In the genomic region with DNA sequence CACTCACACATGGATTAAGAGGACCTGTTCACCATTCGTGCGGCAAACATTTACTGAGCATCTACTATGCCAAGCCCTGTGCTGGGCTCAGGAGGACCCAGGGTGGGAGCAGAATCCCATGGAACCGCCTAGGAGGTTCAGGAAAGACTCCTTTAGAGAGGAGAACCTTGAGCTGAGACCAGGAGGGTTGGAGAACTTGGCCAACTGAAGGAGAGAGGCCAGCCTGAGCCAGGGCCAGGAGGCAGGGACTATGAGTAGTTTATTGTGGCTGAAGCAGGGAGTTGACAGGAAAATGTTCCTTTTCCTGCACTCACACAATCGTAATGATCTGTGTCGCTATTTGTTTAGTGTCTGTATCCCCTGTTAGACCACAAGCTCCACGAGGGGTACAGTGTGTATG, we compare ENCODE assay signal across 33 cellular contexts.
"Had no signal": no experiment of that assay in that cellular context is flagged by ENCODE, and none has a peak within 500 bp of the region (broad histone marks: within the 10 kb centered on the region; RNA-seq: fewer than 3 reads in every experiment).

No MANE protein-coding gene starts in this region.

- H3K27ac ChIP-seq: esophagus muscularis mucosa, neural progenitor cell, parathyroid adenoma, psoas muscle, right atrium auricular region, WERI-Rb-1 had no signal

- H3K36me3 Mint-ChIP-seq: natural killer cell, neural progenitor cell had no signal

- H3K36me3 ChIP-seq: breast epithelium, esophagus muscularis mucosa, neural progenitor cell, right atrium auricular region, upper lobe of left lung, WERI-Rb-1 had no signal

- H3K9me3 ChIP-seq: breast epithelium, esophagus muscularis mucosa, psoas muscle, right atrium auricular region, upper lobe of left lung had no signal

- ATAC-seq: activated CD4-positive, CD25-positive, alpha-beta regulatory T cell treated with anti-CD3 and anti-CD28 coated beads, Interleukin-2, amount 50 U/mL, for 24 hours; activated naive CD8-positive, alpha-beta T cell treated with anti-CD3 and anti-CD28 coated beads, Interleukin-2, amount 50 U/mL, for 24 hours; activated T-helper 17 cell treated with anti-CD3 and anti-CD28 coated beads, Interleukin-2, amount 50 U/mL, for 72 hours; foreskin keratinocyte; left ventricle myocardium superior; natural killer cell; psoas muscle had no signal

- H3K27ac Mint-ChIP-seq: activated CD4-positive, alpha-beta memory T cell treated with anti-CD3 and anti-CD28 coated beads for 36 hours; activated naive CD4-positive, alpha-beta T cell treated with anti-CD3 and anti-CD28 coated beads, Interleukin-2, amount 50 U/mL, for 24 hours; activated naive CD8-positive, alpha-beta T cell treated with anti-CD3 and anti-CD28 coated beads, Interleukin-2, amount 50 U/mL, for 24 hours; activated T-helper 17 cell treated with anti-CD3 and anti-CD28 coated beads, Interleukin-2, amount 50 U/mL, for 72 hours; mesothelial cell of epicardium; natural killer cell; neural progenitor cell; stimulated activated naive CD8-positive, alpha-beta T cell treated with anti-CD3 and anti-CD28 coated beads, Interleukin-15, Interleukin-2, amounts not matched to agents 100 ng/mL and 50 ng/mL, for 24 hours; T-helper 1 cell treated with Interleukin-12 subunit alpha and Interleukin-12 subunit beta and Interleukin-4 antibody, amounts not matched to agents 30 μg/mL and 1 μg/mL, for 36 hours had no signal

- H3K4me3 ChIP-seq: esophagus muscularis mucosa, neural progenitor cell, psoas muscle, right atrium auricular region had no signal

- H2AFZ ChIP-seq: neural progenitor cell, parathyroid adenoma had no signal

- H3K9ac ChIP-seq: neural progenitor cell, parathyroid adenoma had no signal

- H3K4me1 Mint-ChIP-seq: neural progenitor cell had no signal

- H3K79me2 ChIP-seq: parathyroid adenoma had no signal

- H3K4me2 ChIP-seq: neural progenitor cell had no signal

- H3K27me3 Mint-ChIP-seq: activated CD4-positive, alpha-beta memory T cell treated with anti-CD3 and anti-CD28 coated beads for 36 hours; activated naive CD4-positive, alpha-beta T cell treated with anti-CD3 and anti-CD28 coated beads, Interleukin-2, amount 50 U/mL, for 24 hours; activated naive CD8-positive, alpha-beta T cell treated with anti-CD3 and anti-CD28 coated beads, Interleukin-2, amount 50 U/mL, for 24 hours; activated T-helper 17 cell treated with anti-CD3 and anti-CD28 coated beads, Interleukin-2, amount 50 U/mL, for 72 hours; stimulated activated naive CD8-positive, alpha-beta T cell treated with anti-CD3 and anti-CD28 coated beads, Interleukin-15, Interleukin-2, amounts not matched to agents 100 ng/mL and 50 ng/mL, for 24 hours had no signal

- H3K27me3 ChIP-seq: breast epithelium, esophagus muscularis mucosa, neural progenitor cell, right atrium auricular region, upper lobe of left lung had no signal

- H3K4me3 Mint-ChIP-seq: activated CD4-positive, alpha-beta memory T cell treated with anti-CD3 and anti-CD28 coated beads for 36 hours; activated naive CD4-positive, alpha-beta T cell treated with anti-CD3 and anti-CD28 coated beads, Interleukin-2, amount 50 U/mL, for 24 hours; activated naive CD8-positive, alpha-beta T cell treated with anti-CD3 and anti-CD28 coated beads, Interleukin-2, amount 50 U/mL, for 24 hours; activated T-helper 17 cell treated with anti-CD3 and anti-CD28 coated beads, Interleukin-2, amount 50 U/mL, for 72 hours; mesothelial cell of epicardium; natural killer cell; neural progenitor cell; stimulated activated naive CD8-positive, alpha-beta T cell treated with anti-CD3 and anti-CD28 coated beads, Interleukin-15, Interleukin-2, amounts not matched to agents 100 ng/mL and 50 ng/mL, for 24 hours; T-helper 1 cell treated with Interleukin-12 subunit alpha and Interleukin-12 subunit beta and Interleukin-4 antibody, amounts not matched to agents 30 μg/mL and 1 μg/mL, for 36 hours had no signal

- H3K9me3 Mint-ChIP-seq: activated naive CD4-positive, alpha-beta T cell treated with anti-CD3 and anti-CD28 coated beads, Interleukin-2, amount 50 U/mL, for 24 hours; activated naive CD8-positive, alpha-beta T cell treated with anti-CD3 and anti-CD28 coated beads, Interleukin-2, amount 50 U/mL, for 24 hours; activated T-helper 17 cell treated with anti-CD3 and anti-CD28 coated beads, Interleukin-2, amount 50 U/mL, for 72 hours; natural killer cell; stimulated activated naive CD8-positive, alpha-beta T cell treated with anti-CD3 and anti-CD28 coated beads, Interleukin-15, Interleukin-2, amounts not matched to agents 100 ng/mL and 50 ng/mL, for 24 hours; T-helper 1 cell treated with Interleukin-12 subunit alpha and Interleukin-12 subunit beta and Interleukin-4 antibody, amounts not matched to agents 30 μg/mL and 1 μg/mL, for 36 hours had no signal

- DNase-seq: activated CD4-positive, alpha-beta memory T cell treated with anti-CD3 and anti-CD28 coated beads for 36 hours; activated CD4-positive, alpha-beta T cell treated with anti-CD3 and anti-CD28 coated beads for 48 hours; activated CD8-positive, alpha-beta memory T cell treated with anti-CD3 and anti-CD28 coated beads, Interleukin-2, amount 50 U/mL, for 4 hours; activated gamma-delta T cell treated with Interleukin-2 at 50 U/mL for 16 hours; activated naive CD8-positive, alpha-beta T cell treated with anti-CD3 and anti-CD28 coated beads, Interleukin-2, amount 50 U/mL, for 24 hours; activated T-cell treated with anti-CD3 and anti-CD28 coated beads, Interleukin-2, amount 50 U/mL, for 1 hour; amygdala; central memory CD4-positive, alpha-beta T cell; dermis blood vessel endothelial cell; effector CD4-positive, alpha-beta T cell; foreskin keratinocyte; left ventricle myocardium superior; mammary epithelial cell; natural killer cell; occipital lobe; psoas muscle; stimulated activated CD4-positive, alpha-beta T cell treated with anti-CD3 and anti-CD28 coated beads, Interleukin-2, amount 100 ng/mL, for 48 hours; substantia nigra; SW 1271; T-helper 9 cell; upper lobe of left lung; WERI-Rb-1 had no signal

- H3K4me1 ChIP-seq: neural progenitor cell, parathyroid adenoma, psoas muscle had no signal
